Comparison of ENCODE assay signal across 8 cellular contexts in the genomic region with DNA sequence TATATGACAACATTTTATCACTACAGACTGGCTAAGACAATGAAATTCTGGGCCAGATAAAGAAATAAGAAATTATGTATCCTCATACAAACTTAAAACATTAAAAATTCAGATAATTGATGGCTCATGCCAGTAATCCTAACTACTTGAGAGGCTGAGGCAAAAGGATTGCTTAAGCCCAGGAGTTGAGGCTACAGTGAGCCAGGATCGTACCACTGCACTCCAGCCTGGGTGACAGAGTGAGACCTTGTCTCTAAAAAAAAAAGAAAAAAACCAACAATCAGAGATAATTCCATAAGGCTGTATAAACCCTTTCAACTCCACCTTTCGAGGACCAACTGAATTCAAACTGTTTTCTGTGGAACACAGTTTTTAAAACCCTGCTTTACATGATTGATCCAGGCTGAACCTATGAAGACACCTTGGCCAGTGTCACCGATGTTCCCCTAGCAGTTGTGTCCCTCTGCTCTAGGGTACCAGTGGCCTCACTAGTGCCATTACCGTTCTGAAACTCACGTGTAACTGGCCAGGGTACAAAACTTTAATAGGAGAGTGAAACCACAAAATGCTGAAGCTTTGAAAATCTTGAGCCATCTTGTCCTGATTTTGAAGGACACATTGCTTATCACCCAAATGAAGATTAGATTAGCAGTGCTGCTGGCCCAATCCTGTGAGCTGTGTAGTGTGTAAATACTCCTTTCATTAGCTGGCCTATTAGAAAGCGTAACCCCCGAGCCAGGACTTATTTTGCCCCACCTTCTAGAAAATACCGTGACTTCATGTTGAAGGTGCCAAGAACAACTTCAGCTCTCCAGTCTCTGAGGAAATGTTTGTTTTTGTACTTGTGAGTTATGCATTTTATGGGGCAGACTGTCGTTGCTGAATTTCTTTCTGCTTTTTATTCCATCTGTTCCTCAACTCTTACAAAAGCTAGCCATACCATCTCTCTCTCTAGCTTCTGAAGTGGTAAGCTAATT.
DNase-seq lines count a peak whose midpoint lies in the region; ATAC-seq and TF ChIP-seq lines count a peak whose summit lies in the region.

No MANE protein-coding gene starts in this region.

- TF ChIP-seq CTCF in omental fat pad (IDR thresholded peaks at IDR 0.05) = no peak

- intact Hi-C loops in Right ventricle myocardium inferior (cut with DNase I) = no loop called here
- intact Hi-C loops in cardiac septum (cut with DNase I) = no loop called here

- DNase-seq in Right ventricle myocardium inferior (ENCODE audit: missing footprints) = no peak
- DNase-seq in cardiac septum (ENCODE audit: low spot score) = no peak
- DNase-seq in fibroblast of peridontal ligament (ENCODE audit: extremely low read depth) = peak; percentile 72
- no peak for DNase-seq in omental fat pad (ENCODE audit: low spot score)
- no peak for DNase-seq in SHP77 (lab: John Stamatoyannopoulos, UW)
- no peak for DNase-seq in hypothalamus (lab: John Stamatoyannopoulos, UW)

- ATAC-seq in Right ventricle myocardium inferior (peak; percentile 86), omental fat pad (ENCODE audit: low FRiP score) (peak; percentile 46), HG03565 (IDR thresholded peaks at IDR 0.05; ENCODE audit: unreplicated experiment) (no peak), HG03469 (IDR thresholded peaks at IDR 0.05; ENCODE audit: unreplicated experiment) (no peak)

Comparison
In these comparisons a context has a peak if more than half of its experiments do, and no peak if none do; other contexts are left out.
1. ATAC-seq: peak in Right ventricle myocardium inferior (single experiment) and omental fat pad (single experiment); none in HG03565 (single experiment) and HG03469 (single experiment).